10 cellular contexts compared by ENCODE assay signal in genomic region chr16:48246066-48246465, GRCh38. TPM values are rescaled to one million over a fixed set of nuclear protein-coding genes. Genes with fewer than 3 reads are reported as not detected.
DNase-seq lines count a peak whose midpoint lies in the region; ATAC-seq and TF ChIP-seq lines count a peak whose summit lies in the region.
"Had no signal": no experiment of that assay in that cellular context is flagged by ENCODE, and none has a peak within 500 bp of the region (broad histone marks: within the 10 kb centered on the region; RNA-seq: fewer than 3 reads in every experiment).

No MANE protein-coding gene starts in this region.

- ATAC-seq in activated T-cell treated with anti-CD3 and anti-CD28 coated beads, Interleukin-2, amount 50 U/mL, for 72 hours (replicated peaks in 1 of 2) = no peak
- ATAC-seq in activated naive CD8-positive, alpha-beta T cell treated with anti-CD3 and anti-CD28 coated beads, Interleukin-2, amount 10 ng/mL, durations not matched to agents 7 days and 5 days (ENCODE audit: low read depth) = no peak
- peak; percentile 27 for ATAC-seq in left lobe of liver
- no peak for ATAC-seq in GM18868 (IDR thresholded peaks at IDR 0.05; ENCODE audit: unreplicated experiment)
- no peak for ATAC-seq in GM18861 (IDR thresholded peaks at IDR 0.05; ENCODE audit: unreplicated experiment)
- ATAC-seq: mucosa of descending colon had no signal

- POLR2A ChIA-PET in activated naive CD8-positive, alpha-beta T cell treated with anti-CD3 and anti-CD28 coated beads, Interleukin-2, amount 10 ng/mL, durations not matched to agents 7 days and 5 days (lab: Charles Lee) = no interaction called here

- peak overlapping the region; percentile 90 to 93 for H3K4me3 Mint-ChIP-seq in activated T-cell treated with anti-CD3 and anti-CD28 coated beads, Interleukin-2, amount 50 U/mL, for 72 hours
- peak overlapping the region; percentile 31 for H3K4me3 Mint-ChIP-seq in activated naive CD8-positive, alpha-beta T cell treated with anti-CD3 and anti-CD28 coated beads, Interleukin-2, amount 10 ng/mL, durations not matched to agents 7 days and 5 days
- peak overlapping the region; percentile 96 for H3K4me3 Mint-ChIP-seq in type B pancreatic cell

- H3K27ac Mint-ChIP-seq in activated T-cell treated with anti-CD3 and anti-CD28 coated beads, Interleukin-2, amount 50 U/mL, for 72 hours = peak overlapping the region; percentile 12
- H3K27ac Mint-ChIP-seq in activated naive CD8-positive, alpha-beta T cell treated with anti-CD3 and anti-CD28 coated beads, Interleukin-2, amount 10 ng/mL, durations not matched to agents 7 days and 5 days = no peak overlapping the region
- no peak overlapping the region for H3K27ac Mint-ChIP-seq in type B pancreatic cell
- H3K27ac Mint-ChIP-seq: endodermal cell had no signal

- peaks cover 45% of the 10 kb centered on the region for H3K4me1 Mint-ChIP-seq in activated T-cell treated with anti-CD3 and anti-CD28 coated beads, Interleukin-2, amount 50 U/mL, for 72 hours (ENCODE audit: low read depth)
- H3K4me1 Mint-ChIP-seq in activated naive CD8-positive, alpha-beta T cell treated with anti-CD3 and anti-CD28 coated beads, Interleukin-2, amount 10 ng/mL, durations not matched to agents 7 days and 5 days = peaks cover 25% of the 10 kb centered on the region
- peaks cover 21% of the 10 kb centered on the region for H3K4me1 Mint-ChIP-seq in type B pancreatic cell (ENCODE audit: unreplicated experiment)

- peaks cover 0 to 2% of the 10 kb centered on the region in 2 donors for H3K9me3 Mint-ChIP-seq in activated T-cell treated with anti-CD3 and anti-CD28 coated beads, Interleukin-2, amount 50 U/mL, for 72 hours
- peaks cover 2% of the 10 kb centered on the region for H3K9me3 Mint-ChIP-seq in activated naive CD8-positive, alpha-beta T cell treated with anti-CD3 and anti-CD28 coated beads, Interleukin-2, amount 10 ng/mL, durations not matched to agents 7 days and 5 days
- H3K9me3 Mint-ChIP-seq in type B pancreatic cell = no peaks in the 10 kb centered on the region

- H3K27me3 Mint-ChIP-seq in activated T-cell treated with anti-CD3 and anti-CD28 coated beads, Interleukin-2, amount 50 U/mL, for 72 hours (ENCODE audit: low read depth) = no peaks in the 10 kb centered on the region
- H3K27me3 Mint-ChIP-seq in activated naive CD8-positive, alpha-beta T cell treated with anti-CD3 and anti-CD28 coated beads, Interleukin-2, amount 10 ng/mL, durations not matched to agents 7 days and 5 days = no peaks in the 10 kb centered on the region
- no peaks in the 10 kb centered on the region for H3K27me3 Mint-ChIP-seq in type B pancreatic cell

- no peak for DNase-seq in activated T-cell treated with anti-CD3 and anti-CD28 coated beads, Interleukin-2, amount 50 U/mL, for 72 hours
- DNase-seq in activated T-cell treated with anti-CD3 and anti-CD28 coated beads, Interleukin-2, amount 50 U/mL, for 48 hours = no peak
- no peak for DNase-seq in activated naive CD8-positive, alpha-beta T cell treated with anti-CD3 and anti-CD28 coated beads, Interleukin-2, amount 10 ng/mL, durations not matched to agents 7 days and 5 days
- DNase-seq in left lobe of liver (ENCODE audit: low spot score) (no peak), type B pancreatic cell (ENCODE audit: extremely low spot score, unreplicated experiment) (no peak), NCI-H345 (lab: John Stamatoyannopoulos, UW) (no peak)
- DNase-seq: endodermal cell, mucosa of descending colon had no signal

- H3K36me3 Mint-ChIP-seq in activated T-cell treated with anti-CD3 and anti-CD28 coated beads, Interleukin-2, amount 50 U/mL, for 72 hours (ENCODE audit: insufficient read depth in 2 of 2) = peaks cover 3 to 5% of the 10 kb centered on the region in 2 donors
- peaks cover 5% of the 10 kb centered on the region for H3K36me3 Mint-ChIP-seq in activated naive CD8-positive, alpha-beta T cell treated with anti-CD3 and anti-CD28 coated beads, Interleukin-2, amount 10 ng/mL, durations not matched to agents 7 days and 5 days
- no peaks in the 10 kb centered on the region for H3K36me3 Mint-ChIP-seq in type B pancreatic cell

- no peak for TF ChIP-seq CTCF in type B pancreatic cell (conservative IDR thresholded peaks at IDR 0.05)

RNA-seq across cellular contexts. Expression of gene ABCC11, which starts 1.3 kb away (rescaled TPM):
- under 1 TPM; 0.07 to 0.17 TPM for total RNA-seq in activated T-cell treated with anti-CD3 and anti-CD28 coated beads, Interleukin-2, amount 50 U/mL, for 72 hours
- under 1 TPM in 1 of 2 experiments, not detected in 1; 0.09 TPM for total RNA-seq in activated naive CD8-positive, alpha-beta T cell treated with anti-CD3 and anti-CD28 coated beads, Interleukin-2, amount 10 ng/mL, durations not matched to agents 7 days and 5 days
- total RNA-seq in left lobe of liver = 5.8 TPM
- total RNA-seq in type B pancreatic cell (ENCODE audit: low replicate concordance) = 0.07 and 0.19 TPM in 2 replicates

RNA-seq across cellular contexts. Expression of gene LONP2, which starts 2.0 kb away (rescaled TPM):
- 10 to 100 TPM; 50.8 to 55.3 TPM for total RNA-seq in activated T-cell treated with anti-CD3 and anti-CD28 coated beads, Interleukin-2, amount 50 U/mL, for 72 hours
- 10 to 100 TPM; 66.3 to 70.0 TPM for total RNA-seq in activated naive CD8-positive, alpha-beta T cell treated with anti-CD3 and anti-CD28 coated beads, Interleukin-2, amount 10 ng/mL, durations not matched to agents 7 days and 5 days
- total RNA-seq in left lobe of liver (162 TPM), type B pancreatic cell (ENCODE audit: low replicate concordance) (61.5 and 65.5 TPM in 2 replicates)

Comparison
In these comparisons a context has a peak if more than half of its experiments do, and no peak if none do; other contexts are left out.
1. H3K4me3 Mint-ChIP-seq: peak in every context shown above with its lines; median percentile 96 in type B pancreatic cell; 92 in activated T-cell treated with anti-CD3 and anti-CD28 coated beads, Interleukin-2, amount 50 U/mL, for 72 hours; 31 in activated naive CD8-positive, alpha-beta T cell treated with anti-CD3 and anti-CD28 coated beads, Interleukin-2, amount 10 ng/mL, durations not matched to agents 7 days and 5 days.